ENCODE assay signal across 24 cellular contexts in genomic region chr1:68770817-68771216, GRCh38.
"Had no signal": no experiment of that assay in that cellular context is flagged by ENCODE, and none has a peak within 500 bp of the region (broad histone marks: within the 10 kb centered on the region; RNA-seq: fewer than 3 reads in every experiment).

No MANE protein-coding gene starts in this region.

- H3K9me3 ChIP-seq: colonic mucosa, gastrocnemius medialis had no signal

- DNase-seq: colonic mucosa; cortex of kidney; dermis blood vessel endothelial cell; dorsolateral prefrontal cortex; effector CD4-positive, alpha-beta T cell; effector CD8-positive, alpha-beta T cell; effector memory CD4-positive, alpha-beta T cell; effector memory CD8-positive, alpha-beta T cell; endodermal cell; erythroblast; esophagus squamous epithelium; foreskin fibroblast; foreskin keratinocyte; foreskin melanocyte; gastrocnemius medialis; glutamatergic neuron; head of caudate nucleus; heart left ventricle; heart right ventricle had no signal

- ATAC-seq: effector memory CD8-positive, alpha-beta T cell; esophagus mucosa; foreskin keratinocyte; gastrocnemius medialis; gastroesophageal sphincter; heart left ventricle; heart right ventricle had no signal

- H3K27me3 ChIP-seq: colonic mucosa, dorsolateral prefrontal cortex, esophagus muscularis mucosa, esophagus squamous epithelium, foreskin keratinocyte, gastrocnemius medialis, gastroesophageal sphincter, heart left ventricle, heart right ventricle had no signal

- H3K4me3 ChIP-seq: colonic mucosa, coronary artery, dorsolateral prefrontal cortex, esophagus muscularis mucosa, esophagus squamous epithelium, gastrocnemius medialis, gastroesophageal sphincter, heart left ventricle, heart right ventricle had no signal

- H3K27ac ChIP-seq: colonic mucosa, coronary artery, dorsolateral prefrontal cortex, epithelial cell of prostate, esophagus muscularis mucosa, esophagus squamous epithelium, foreskin keratinocyte, gastrocnemius medialis, gastroesophageal sphincter, heart left ventricle, heart right ventricle had no signal

- H3K36me3 ChIP-seq: colonic mucosa, esophagus muscularis mucosa, esophagus squamous epithelium, gastrocnemius medialis, gastroesophageal sphincter, heart left ventricle, heart right ventricle had no signal
